Comparison of ENCODE assay signal across 17 cellular contexts in genomic region chr21:38467911-38468310, GRCh38. TPM values are rescaled to one million over a fixed set of nuclear protein-coding genes. Genes with fewer than 3 reads are reported as not detected.
"Had no signal": no experiment of that assay in that cellular context is flagged by ENCODE, and none has a peak within 500 bp of the region (broad histone marks: within the 10 kb centered on the region; RNA-seq: fewer than 3 reads in every experiment).

No MANE protein-coding gene starts in this region.

- H3K4me1 ChIP-seq: adrenal gland, colonic mucosa, gastroesophageal sphincter had no signal

- H3K9me3 ChIP-seq: adrenal gland, colonic mucosa, gastroesophageal sphincter, lower lobe of right lung, right atrium auricular region, thoracic aorta had no signal

- DNase-seq: activated CD4-positive, alpha-beta T cell treated with anti-CD3 and anti-CD28 coated beads, Interleukin-2, amount 50 U/mL, for 4 hours; activated naive CD4-positive, alpha-beta T cell treated with anti-CD3 and anti-CD28 coated beads, Interleukin-2, amount 50 U/mL, for 16 hours; activated T-cell treated with anti-CD3 and anti-CD28 coated beads, Interleukin-2, amount 50 U/mL, for 1 hour; adrenal gland; caudate nucleus; colonic mucosa; lower lobe of right lung; naive thymus-derived CD4-positive, alpha-beta T cell; posterior cingulate gyrus; stimulated activated CD4-positive, alpha-beta T cell treated with anti-CD3 and anti-CD28 coated beads, Interleukin-4, amount 100 ng/mL, for 4 hours; stimulated activated naive CD8-positive, alpha-beta T cell treated with anti-CD3 and anti-CD28 coated beads, Interleukin-15, amount 100 ng/mL, for 72 hours had no signal

- ATAC-seq: activated CD4-positive, CD25-positive, alpha-beta regulatory T cell treated with anti-CD3 and anti-CD28 coated beads, Interleukin-2, amount 50 U/mL, for 24 hours; gastroesophageal sphincter; naive thymus-derived CD4-positive, alpha-beta T cell; stimulated activated naive CD8-positive, alpha-beta T cell treated with anti-CD3 and anti-CD28 coated beads, Interleukin-15, amount 100 ng/mL, for 72 hours had no signal

- H3K36me3 ChIP-seq: adrenal gland, colonic mucosa, gastroesophageal sphincter, lower lobe of right lung, right atrium auricular region, thoracic aorta had no signal

- H3K4me3 ChIP-seq: adrenal gland, colonic mucosa, gastroesophageal sphincter, lower lobe of right lung, right atrium auricular region, skin epidermis, thoracic aorta had no signal

- H3K27me3 ChIP-seq: adrenal gland, colonic mucosa, right atrium auricular region had no signal

- H3K27ac ChIP-seq: adrenal gland, colonic mucosa, gastroesophageal sphincter, lower lobe of right lung, right atrium auricular region, skin epidermis, thoracic aorta had no signal

RNA-seq across cellular contexts. Expression of gene ERG, which starts 30.4 kb away (rescaled TPM):
- polyA plus RNA-seq: fibroblast of lung; naive thymus-derived CD4-positive, alpha-beta T cell had no signal
